Comparison of ENCODE assay signal across 1 cellular context in the genomic region with DNA sequence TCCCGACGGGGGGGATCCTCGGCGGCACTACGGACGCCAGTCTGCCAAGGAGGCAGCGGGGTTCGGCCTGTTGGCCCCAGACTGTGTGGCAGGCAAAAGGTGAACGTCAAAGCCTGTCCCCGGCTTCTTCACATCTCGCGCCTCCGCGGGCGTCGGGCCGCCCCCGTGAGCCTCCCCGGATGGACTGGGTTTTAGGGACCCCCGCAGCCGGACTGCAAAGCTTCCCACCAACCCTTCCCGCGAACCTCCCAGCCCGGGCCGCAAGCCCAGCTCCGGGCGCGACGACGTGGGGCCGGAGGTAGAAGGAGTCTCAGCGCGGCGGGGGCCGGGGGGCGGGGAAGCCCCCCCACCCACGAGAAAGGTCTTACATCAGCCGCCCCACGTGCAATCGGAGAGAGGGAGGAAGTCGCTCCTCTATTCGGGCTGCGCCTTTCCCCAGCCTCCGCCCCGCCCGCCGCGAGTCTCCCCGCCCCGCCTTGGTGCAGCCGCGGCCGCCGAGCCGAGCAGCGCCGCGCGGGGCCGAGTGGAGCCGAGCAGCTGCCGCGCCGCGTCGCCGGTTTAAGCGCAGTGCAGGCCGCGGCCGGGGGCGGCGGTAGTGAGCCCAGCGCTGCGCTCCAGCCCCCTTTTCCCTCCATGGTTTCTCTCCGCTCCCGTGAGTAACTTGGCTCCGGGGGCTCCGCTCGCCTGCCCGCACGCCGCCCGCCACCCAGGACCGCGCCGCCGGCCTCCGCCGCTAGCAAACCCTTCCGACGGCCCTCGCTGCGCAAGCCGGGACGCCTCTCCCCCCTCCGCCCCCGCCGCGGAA.
A peak's percentile ranks its signal among the peaks of the same experiment; 100 is the strongest.
TF ChIP-seq lines count a peak whose summit lies in the region.

A gene (plus strand): TSS at position 623 of the 805 bp plus-strand sequence. CDS start 215 bp downstream, outside the sequence.

TF ChIP-seq in K562, 482 proteins besides CTCF, POLR2A, EP300 and RAD21 (continued from another document and continues in another):
- TF ChIP-seq, protein P1, sequence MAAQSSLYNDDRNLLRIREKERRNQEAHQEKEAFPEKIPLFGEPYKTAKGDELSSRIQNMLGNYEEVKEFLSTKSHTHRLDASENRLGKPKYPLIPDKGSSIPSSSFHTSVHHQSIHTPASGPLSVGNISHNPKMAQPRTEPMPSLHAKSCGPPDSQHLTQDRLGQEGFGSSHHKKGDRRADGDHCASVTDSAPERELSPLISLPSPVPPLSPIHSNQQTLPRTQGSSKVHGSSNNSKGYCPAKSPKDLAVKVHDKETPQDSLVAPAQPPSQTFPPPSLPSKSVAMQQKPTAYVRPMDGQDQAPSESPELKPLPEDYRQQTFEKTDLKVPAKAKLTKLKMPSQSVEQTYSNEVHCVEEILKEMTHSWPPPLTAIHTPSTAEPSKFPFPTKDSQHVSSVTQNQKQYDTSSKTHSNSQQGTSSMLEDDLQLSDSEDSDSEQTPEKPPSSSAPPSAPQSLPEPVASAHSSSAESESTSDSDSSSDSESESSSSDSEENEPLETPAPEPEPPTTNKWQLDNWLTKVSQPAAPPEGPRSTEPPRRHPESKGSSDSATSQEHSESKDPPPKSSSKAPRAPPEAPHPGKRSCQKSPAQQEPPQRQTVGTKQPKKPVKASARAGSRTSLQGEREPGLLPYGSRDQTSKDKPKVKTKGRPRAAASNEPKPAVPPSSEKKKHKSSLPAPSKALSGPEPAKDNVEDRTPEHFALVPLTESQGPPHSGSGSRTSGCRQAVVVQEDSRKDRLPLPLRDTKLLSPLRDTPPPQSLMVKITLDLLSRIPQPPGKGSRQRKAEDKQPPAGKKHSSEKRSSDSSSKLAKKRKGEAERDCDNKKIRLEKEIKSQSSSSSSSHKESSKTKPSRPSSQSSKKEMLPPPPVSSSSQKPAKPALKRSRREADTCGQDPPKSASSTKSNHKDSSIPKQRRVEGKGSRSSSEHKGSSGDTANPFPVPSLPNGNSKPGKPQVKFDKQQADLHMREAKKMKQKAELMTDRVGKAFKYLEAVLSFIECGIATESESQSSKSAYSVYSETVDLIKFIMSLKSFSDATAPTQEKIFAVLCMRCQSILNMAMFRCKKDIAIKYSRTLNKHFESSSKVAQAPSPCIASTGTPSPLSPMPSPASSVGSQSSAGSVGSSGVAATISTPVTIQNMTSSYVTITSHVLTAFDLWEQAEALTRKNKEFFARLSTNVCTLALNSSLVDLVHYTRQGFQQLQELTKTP (IDR thresholded peaks at IDR 0.05; ENCODE audit: low read depth in 1 of 2, partially characterized antibody in 2 of 2): no peak
- TF ChIP-seq BRF1 (IDR thresholded peaks at IDR 0.05; ENCODE audit: borderline replicate concordance, extremely low read depth, insufficient read length) (no peak), MAFG (tag; conservative IDR thresholded peaks at IDR 0.05) (no peak), ZNF431 (CRISPR knock-in tag; IDR thresholded peaks at IDR 0.05) (peak; percentile 92), ATF7 (IDR thresholded peaks at IDR 0.05) (peak; percentile 83), ZKSCAN8 (CRISPR knock-in tag; IDR thresholded peaks at IDR 0.05) (no peak), CBX5 (IDR thresholded peaks at IDR 0.05; ENCODE audit: borderline replicate concordance, low read depth) (no peak), KLF10 (CRISPR knock-in tag; IDR thresholded peaks at IDR 0.05) (no peak), SIX5 (IDR thresholded peaks at IDR 0.05; ENCODE audit: borderline replicate concordance in 1 of 2, insufficient read depth in 1 of 2, low read depth in 1 of 2, low read length in 2 of 2) (no peak), LCOR (CRISPR knock-in tag; IDR thresholded peaks at IDR 0.05) (peak; percentile 90), TSC22D4 (tag; IDR thresholded peaks at IDR 0.05) (no peak), HMG20B (CRISPR knock-in tag; IDR thresholded peaks at IDR 0.05) (peak; percentile 76; the same call in 1 of the 2 replicates), MED1 (CRISPR knock-in tag; IDR thresholded peaks at IDR 0.05; ENCODE audit: borderline replicate concordance) (no peak; the same call in 1 of the 2 replicates), SIRT6 (IDR thresholded peaks at IDR 0.05; ENCODE audit: low read depth, low read length) (no peak), SRSF7 (optimal IDR thresholded peaks at IDR 0.05; ENCODE audit: low read depth, low read length) (no peak), ZNF764 (CRISPR knock-in tag; IDR thresholded peaks at IDR 0.05; ENCODE audit: low read depth) (no peak), RBBP5 (IDR thresholded peaks at IDR 0.05; ENCODE audit: borderline replicate concordance, insufficient read depth, low read length, poor library complexity, severe bottlenecking) (peak; percentile 75), NFYB (IDR thresholded peaks at IDR 0.05; ENCODE audit: extremely low read depth, insufficient read length) (no peak), DDX20 (tag; IDR thresholded peaks at IDR 0.05; ENCODE audit: low read depth) (no peak), GABPB2 (CRISPR knock-in tag; conservative IDR thresholded peaks at IDR 0.05) (no peak; the same call in 1 of the 2 replicates), HMGN3 (IDR thresholded peaks at IDR 0.05; ENCODE audit: borderline replicate concordance, extremely low read depth, insufficient read length, low read depth, low read length) (peak; percentile 83)
- TF ChIP-seq, protein P2, sequence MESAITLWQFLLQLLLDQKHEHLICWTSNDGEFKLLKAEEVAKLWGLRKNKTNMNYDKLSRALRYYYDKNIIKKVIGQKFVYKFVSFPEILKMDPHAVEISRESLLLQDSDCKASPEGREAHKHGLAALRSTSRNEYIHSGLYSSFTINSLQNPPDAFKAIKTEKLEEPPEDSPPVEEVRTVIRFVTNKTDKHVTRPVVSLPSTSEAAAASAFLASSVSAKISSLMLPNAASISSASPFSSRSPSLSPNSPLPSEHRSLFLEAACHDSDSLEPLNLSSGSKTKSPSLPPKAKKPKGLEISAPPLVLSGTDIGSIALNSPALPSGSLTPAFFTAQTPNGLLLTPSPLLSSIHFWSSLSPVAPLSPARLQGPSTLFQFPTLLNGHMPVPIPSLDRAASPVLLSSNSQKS (CRISPR knock-in tag; IDR thresholded peaks at IDR 0.05): no peak
- TF ChIP-seq, protein P3, sequence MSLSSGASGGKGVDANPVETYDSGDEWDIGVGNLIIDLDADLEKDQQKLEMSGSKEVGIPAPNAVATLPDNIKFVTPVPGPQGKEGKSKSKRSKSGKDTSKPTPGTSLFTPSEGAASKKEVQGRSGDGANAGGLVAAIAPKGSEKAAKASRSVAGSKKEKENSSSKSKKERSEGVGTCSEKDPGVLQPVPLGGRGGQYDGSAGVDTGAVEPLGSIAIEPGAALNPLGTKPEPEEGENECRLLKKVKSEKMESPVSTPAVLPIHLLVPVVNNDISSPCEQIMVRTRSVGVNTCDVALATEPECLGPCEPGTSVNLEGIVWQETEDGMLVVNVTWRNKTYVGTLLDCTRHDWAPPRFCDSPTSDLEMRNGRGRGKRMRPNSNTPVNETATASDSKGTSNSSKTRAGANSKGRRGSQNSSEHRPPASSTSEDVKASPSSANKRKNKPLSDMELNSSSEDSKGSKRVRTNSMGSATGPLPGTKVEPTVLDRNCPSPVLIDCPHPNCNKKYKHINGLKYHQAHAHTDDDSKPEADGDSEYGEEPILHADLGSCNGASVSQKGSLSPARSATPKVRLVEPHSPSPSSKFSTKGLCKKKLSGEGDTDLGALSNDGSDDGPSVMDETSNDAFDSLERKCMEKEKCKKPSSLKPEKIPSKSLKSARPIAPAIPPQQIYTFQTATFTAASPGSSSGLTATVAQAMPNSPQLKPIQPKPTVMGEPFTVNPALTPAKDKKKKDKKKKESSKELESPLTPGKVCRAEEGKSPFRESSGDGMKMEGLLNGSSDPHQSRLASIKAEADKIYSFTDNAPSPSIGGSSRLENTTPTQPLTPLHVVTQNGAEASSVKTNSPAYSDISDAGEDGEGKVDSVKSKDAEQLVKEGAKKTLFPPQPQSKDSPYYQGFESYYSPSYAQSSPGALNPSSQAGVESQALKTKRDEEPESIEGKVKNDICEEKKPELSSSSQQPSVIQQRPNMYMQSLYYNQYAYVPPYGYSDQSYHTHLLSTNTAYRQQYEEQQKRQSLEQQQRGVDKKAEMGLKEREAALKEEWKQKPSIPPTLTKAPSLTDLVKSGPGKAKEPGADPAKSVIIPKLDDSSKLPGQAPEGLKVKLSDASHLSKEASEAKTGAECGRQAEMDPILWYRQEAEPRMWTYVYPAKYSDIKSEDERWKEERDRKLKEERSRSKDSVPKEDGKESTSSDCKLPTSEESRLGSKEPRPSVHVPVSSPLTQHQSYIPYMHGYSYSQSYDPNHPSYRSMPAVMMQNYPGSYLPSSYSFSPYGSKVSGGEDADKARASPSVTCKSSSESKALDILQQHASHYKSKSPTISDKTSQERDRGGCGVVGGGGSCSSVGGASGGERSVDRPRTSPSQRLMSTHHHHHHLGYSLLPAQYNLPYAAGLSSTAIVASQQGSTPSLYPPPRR (CRISPR knock-in tag; IDR thresholded peaks at IDR 0.05; ENCODE audit: borderline replicate concordance): no peak
- TF ChIP-seq, protein P4, sequence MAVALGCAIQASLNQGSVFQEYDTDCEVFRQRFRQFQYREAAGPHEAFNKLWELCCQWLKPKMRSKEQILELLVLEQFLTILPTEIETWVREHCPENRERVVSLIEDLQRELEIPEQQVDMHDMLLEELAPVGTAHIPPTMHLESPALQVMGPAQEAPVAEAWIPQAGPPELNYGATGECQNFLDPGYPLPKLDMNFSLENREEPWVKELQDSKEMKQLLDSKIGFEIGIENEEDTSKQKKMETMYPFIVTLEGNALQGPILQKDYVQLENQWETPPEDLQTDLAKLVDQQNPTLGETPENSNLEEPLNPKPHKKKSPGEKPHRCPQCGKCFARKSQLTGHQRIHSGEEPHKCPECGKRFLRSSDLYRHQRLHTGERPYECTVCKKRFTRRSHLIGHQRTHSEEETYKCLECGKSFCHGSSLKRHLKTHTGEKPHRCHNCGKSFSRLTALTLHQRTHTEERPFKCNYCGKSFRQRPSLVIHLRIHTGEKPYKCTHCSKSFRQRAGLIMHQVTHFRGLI (CRISPR knock-in tag; IDR thresholded peaks at IDR 0.05): 0 out of 2 replicates have a peak, but pooled peaks have one; percentile 45
- TF ChIP-seq, protein P5, sequence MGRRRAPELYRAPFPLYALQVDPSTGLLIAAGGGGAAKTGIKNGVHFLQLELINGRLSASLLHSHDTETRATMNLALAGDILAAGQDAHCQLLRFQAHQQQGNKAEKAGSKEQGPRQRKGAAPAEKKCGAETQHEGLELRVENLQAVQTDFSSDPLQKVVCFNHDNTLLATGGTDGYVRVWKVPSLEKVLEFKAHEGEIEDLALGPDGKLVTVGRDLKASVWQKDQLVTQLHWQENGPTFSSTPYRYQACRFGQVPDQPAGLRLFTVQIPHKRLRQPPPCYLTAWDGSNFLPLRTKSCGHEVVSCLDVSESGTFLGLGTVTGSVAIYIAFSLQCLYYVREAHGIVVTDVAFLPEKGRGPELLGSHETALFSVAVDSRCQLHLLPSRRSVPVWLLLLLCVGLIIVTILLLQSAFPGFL (CRISPR knock-in tag; IDR thresholded peaks at IDR 0.05): peak; percentile 95; the same call in 1 of the 2 replicates
- TF ChIP-seq, protein P6, sequence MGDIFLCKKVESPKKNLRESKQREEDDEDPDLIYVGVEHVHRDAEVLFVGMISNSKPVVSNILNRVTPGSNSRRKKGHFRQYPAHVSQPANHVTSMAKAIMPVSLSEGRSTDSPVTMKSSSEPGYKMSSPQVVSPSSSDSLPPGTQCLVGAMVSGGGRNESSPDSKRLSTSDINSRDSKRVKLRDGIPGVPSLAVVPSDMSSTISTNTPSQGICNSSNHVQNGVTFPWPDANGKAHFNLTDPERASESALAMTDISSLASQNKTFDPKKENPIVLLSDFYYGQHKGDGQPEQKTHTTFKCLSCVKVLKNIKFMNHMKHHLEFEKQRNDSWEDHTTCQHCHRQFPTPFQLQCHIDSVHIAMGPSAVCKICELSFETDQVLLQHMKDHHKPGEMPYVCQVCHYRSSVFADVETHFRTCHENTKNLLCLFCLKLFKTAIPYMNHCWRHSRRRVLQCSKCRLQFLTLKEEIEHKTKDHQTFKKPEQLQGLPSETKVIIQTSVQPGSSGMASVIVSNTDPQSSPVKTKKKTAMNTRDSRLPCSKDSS (IDR thresholded peaks at IDR 0.05; ENCODE audit: low read depth, partially characterized antibody): no peak
- TF ChIP-seq, protein P7, sequence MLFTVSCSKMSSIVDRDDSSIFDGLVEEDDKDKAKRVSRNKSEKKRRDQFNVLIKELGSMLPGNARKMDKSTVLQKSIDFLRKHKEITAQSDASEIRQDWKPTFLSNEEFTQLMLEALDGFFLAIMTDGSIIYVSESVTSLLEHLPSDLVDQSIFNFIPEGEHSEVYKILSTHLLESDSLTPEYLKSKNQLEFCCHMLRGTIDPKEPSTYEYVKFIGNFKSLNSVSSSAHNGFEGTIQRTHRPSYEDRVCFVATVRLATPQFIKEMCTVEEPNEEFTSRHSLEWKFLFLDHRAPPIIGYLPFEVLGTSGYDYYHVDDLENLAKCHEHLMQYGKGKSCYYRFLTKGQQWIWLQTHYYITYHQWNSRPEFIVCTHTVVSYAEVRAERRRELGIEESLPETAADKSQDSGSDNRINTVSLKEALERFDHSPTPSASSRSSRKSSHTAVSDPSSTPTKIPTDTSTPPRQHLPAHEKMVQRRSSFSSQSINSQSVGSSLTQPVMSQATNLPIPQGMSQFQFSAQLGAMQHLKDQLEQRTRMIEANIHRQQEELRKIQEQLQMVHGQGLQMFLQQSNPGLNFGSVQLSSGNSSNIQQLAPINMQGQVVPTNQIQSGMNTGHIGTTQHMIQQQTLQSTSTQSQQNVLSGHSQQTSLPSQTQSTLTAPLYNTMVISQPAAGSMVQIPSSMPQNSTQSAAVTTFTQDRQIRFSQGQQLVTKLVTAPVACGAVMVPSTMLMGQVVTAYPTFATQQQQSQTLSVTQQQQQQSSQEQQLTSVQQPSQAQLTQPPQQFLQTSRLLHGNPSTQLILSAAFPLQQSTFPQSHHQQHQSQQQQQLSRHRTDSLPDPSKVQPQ (CRISPR knock-in tag; IDR thresholded peaks at IDR 0.05; ENCODE audit: borderline replicate concordance): no peak
- TF ChIP-seq, protein P8, sequence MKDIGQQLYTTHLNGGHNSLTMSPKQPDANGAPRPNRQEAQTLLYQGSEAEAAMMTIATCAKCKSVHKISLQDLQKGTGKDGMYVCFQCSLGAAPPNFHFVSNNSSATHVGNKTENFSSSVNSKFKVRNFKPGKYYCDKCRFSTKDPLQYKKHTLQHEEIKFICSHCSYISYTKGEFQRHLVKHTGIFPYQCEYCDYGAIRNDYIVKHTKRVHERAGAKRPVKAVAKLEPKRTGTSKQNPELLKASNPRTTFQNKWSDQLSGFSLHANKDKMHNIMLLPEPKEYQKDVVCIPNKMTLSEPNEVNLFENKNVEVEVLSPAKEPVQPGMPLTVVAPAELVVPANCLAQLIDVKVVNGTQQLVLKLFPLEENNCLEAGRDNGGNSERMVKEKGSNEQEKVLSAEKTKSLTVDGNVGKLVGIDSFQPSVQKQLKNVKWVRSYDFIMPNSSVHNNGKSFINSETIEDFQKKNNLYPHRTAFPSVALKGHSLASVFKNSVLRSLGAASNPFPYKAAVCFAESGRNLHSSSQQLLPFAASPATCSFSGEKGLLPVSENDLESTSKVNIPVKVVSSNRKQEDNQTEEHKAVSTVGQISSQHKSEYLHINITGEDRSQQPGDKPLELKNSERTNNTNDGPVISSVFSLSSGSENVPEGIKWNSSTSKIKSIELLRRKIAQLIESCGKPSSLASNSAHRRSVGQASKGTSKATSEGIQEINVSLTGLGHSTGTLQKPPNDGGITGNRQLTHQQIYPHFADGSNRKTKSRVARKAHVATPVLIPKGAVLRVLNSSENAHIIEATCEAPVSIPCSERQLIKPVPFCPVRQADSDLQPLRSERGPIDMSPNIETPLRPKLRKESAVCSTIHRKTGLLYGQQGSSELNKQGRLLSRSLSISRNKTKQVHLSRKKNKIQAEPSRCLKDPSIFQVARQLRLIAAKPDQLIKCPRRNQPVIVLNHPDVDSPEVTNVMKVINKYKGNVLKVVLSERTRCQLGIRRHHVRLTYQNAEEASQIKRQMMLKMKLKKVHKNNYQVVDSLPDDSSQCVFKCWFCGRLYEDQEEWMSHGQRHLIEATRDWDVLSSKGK (CRISPR knock-in tag; IDR thresholded peaks at IDR 0.05): no peak
